Comparison of ENCODE assay signal across 9 cellular contexts in the genomic region with DNA sequence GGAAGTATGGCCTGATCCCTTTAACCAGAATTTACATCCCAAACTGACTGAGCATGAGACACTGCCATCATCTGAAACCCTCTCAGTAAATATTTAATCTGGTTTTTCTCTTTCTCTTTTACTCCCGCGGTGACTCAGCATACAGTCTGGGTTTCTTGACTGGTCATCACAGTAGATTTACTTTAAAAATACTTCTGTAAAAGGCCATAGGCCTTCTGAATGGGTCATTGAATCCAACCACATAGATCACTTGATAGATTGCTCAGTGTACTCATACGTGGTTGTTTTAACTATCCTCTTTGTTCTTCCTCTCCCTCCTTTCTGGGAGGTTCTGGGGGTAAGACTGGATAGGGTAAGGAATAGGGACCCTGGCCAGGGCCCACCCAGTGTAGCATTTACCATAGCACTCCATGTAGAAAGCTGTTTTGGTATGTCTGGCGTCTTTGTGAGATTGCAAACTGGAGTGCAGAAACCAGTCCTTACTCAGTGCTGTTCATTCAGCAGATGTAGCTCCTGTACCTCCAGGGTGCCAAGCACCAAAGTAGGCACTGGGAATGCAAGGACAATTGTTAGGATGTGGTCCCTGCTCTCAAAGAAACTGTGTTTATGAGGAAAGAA.
DNase-seq lines count a peak whose midpoint lies in the region; ATAC-seq and FAIRE-seq lines count a peak whose summit lies in the region.
"Had no signal": no experiment of that assay in that cellular context is flagged by ENCODE, and none has a peak within 500 bp of the region (broad histone marks: within the 10 kb centered on the region; RNA-seq: fewer than 3 reads in every experiment).

No MANE protein-coding gene starts in this region.

- ATAC-seq in GM18867 (IDR thresholded peaks at IDR 0.05; ENCODE audit: unreplicated experiment), result peak; percentile 88
- peak; percentile 79 for ATAC-seq in HG02798 (IDR thresholded peaks at IDR 0.05; ENCODE audit: poor library complexity, unreplicated experiment)
- ATAC-seq in naive thymus-derived CD4-positive, alpha-beta T cell, result no peak

- H3K27ac ChIP-seq in muscle layer of duodenum (ENCODE audit: low read length), result peak overlapping the region; percentile 34
- no peak overlapping the region for H3K27ac ChIP-seq in naive thymus-derived CD4-positive, alpha-beta T cell (ENCODE audit: low read depth, low read length)

- no peaks in the 10 kb centered on the region for H3K4me1 Mint-ChIP-seq in naive thymus-derived CD4-positive, alpha-beta T cell

- peaks cover 0 to 6% (median 0%) of the 10 kb centered on the region in 5 donors for H3K27me3 Mint-ChIP-seq in naive thymus-derived CD4-positive, alpha-beta T cell

- H3K4me1 ChIP-seq in muscle layer of duodenum (ENCODE audit: control insufficient read depth in 1 of 2, insufficient read depth in 2 of 2, low read length in 2 of 2), result peaks cover 0 to 3% of the 10 kb centered on the region in 2 donors
- H3K4me1 ChIP-seq in naive thymus-derived CD4-positive, alpha-beta T cell (ENCODE audit: control insufficient read depth in 2 of 2, insufficient read depth in 2 of 2, low read length in 2 of 2), result no peaks in the 10 kb centered on the region

- no peak overlapping the region for H3K27ac Mint-ChIP-seq in naive thymus-derived CD4-positive, alpha-beta T cell

- CTCF ChIA-PET in naive thymus-derived CD4-positive, alpha-beta T cell (lab: Charles Lee), result no interaction called here

- POLR2A ChIA-PET in naive thymus-derived CD4-positive, alpha-beta T cell (lab: Charles Lee), result no interaction called here

- no peak for FAIRE-seq in frontal cortex (lab: Jason Lieb, UNC)

- no peaks in the 10 kb centered on the region for H3K27me3 ChIP-seq in muscle layer of duodenum (ENCODE audit: low read depth, low read length)
- no peaks in the 10 kb centered on the region for H3K27me3 ChIP-seq in naive thymus-derived CD4-positive, alpha-beta T cell (ENCODE audit: control insufficient read depth in 2 of 2, insufficient read depth in 2 of 2, low read length in 2 of 2)

- H3K4me3 ChIP-seq in muscle layer of duodenum (ENCODE audit: low read depth in 1 of 2, low read length in 2 of 2), result no peak overlapping the region
- H3K4me3 ChIP-seq in naive thymus-derived CD4-positive, alpha-beta T cell (ENCODE audit: low read length), result no peak overlapping the region
- H3K4me3 ChIP-seq: lung had no signal

- H3K4me3 Mint-ChIP-seq in naive thymus-derived CD4-positive, alpha-beta T cell, result no peak overlapping the region

- intact Hi-C loops in naive thymus-derived CD4-positive, alpha-beta T cell (cut with micrococcal nuclease), result no loop called here

- H3K36me3 ChIP-seq in muscle layer of duodenum (ENCODE audit: control insufficient read depth in 1 of 2, insufficient read depth in 2 of 2, low read length in 2 of 2), result no peaks in the 10 kb centered on the region
- no peaks in the 10 kb centered on the region for H3K36me3 ChIP-seq in naive thymus-derived CD4-positive, alpha-beta T cell (ENCODE audit: control insufficient read depth in 2 of 3, insufficient read depth in 3 of 3, low read length in 3 of 3)

- peak; percentile 88 for DNase-seq in RPMI7951 (ENCODE audit: low read depth)
- no peak for DNase-seq in frontal cortex (ENCODE audit: low spot score in 2 of 2)
- no peak for DNase-seq in naive thymus-derived CD4-positive, alpha-beta T cell
- no peak for DNase-seq in activated CD4-positive, CD25-positive, alpha-beta regulatory T cell (lab: John Stamatoyannopoulos, UW)
- no peak for DNase-seq in activated CD8-positive, alpha-beta memory T cell treated with anti-CD3 and anti-CD28 coated beads, Interleukin-2, amount 50 U/mL, for 4 hours

- H3K9me3 ChIP-seq in muscle layer of duodenum (ENCODE audit: control insufficient read depth in 1 of 2, low read length in 2 of 2), result no peaks in the 10 kb centered on the region
- no peaks in the 10 kb centered on the region for H3K9me3 ChIP-seq in naive thymus-derived CD4-positive, alpha-beta T cell (ENCODE audit: control insufficient read depth in 2 of 3, low read length in 3 of 3)

- peaks cover 0 to 2% (median 0%) of the 10 kb centered on the region in 11 donors for H3K9me3 Mint-ChIP-seq in naive thymus-derived CD4-positive, alpha-beta T cell

- no peaks in the 10 kb centered on the region for H3K36me3 Mint-ChIP-seq in naive thymus-derived CD4-positive, alpha-beta T cell
